20 cellular contexts compared by ENCODE assay signal in genomic region chr13:59690857-59691500, GRCh38.
DNase-seq lines count a peak whose midpoint lies in the region; ATAC-seq lines count a peak whose summit lies in the region.
"Had no signal": no experiment of that assay in that cellular context is flagged by ENCODE, and none has a peak within 500 bp of the region (broad histone marks: within the 10 kb centered on the region; RNA-seq: fewer than 3 reads in every experiment).

No MANE protein-coding gene starts in this region.

- H3K9me3 ChIP-seq in T-helper 17 cell (ENCODE audit: control insufficient read depth, low read length, poor library complexity, severe bottlenecking): no peaks in the 10 kb centered on the region
- H3K9me3 ChIP-seq: heart right ventricle, mucosa of descending colon, SJCRH30, thyroid gland had no signal

- no peaks in the 10 kb centered on the region for H3K4me1 Mint-ChIP-seq in activated naive CD4-positive, alpha-beta T cell treated with anti-CD3 and anti-CD28 coated beads for 36 hours (ENCODE audit: low read depth)
- no peaks in the 10 kb centered on the region for H3K4me1 Mint-ChIP-seq in T-helper 17 cell
- H3K4me1 Mint-ChIP-seq: activated CD4-positive, alpha-beta T cell treated with anti-CD3 and anti-CD28 coated beads, Interleukin-2, amount 10 ng/mL, durations not matched to agents 7 days and 5 days; activated naive CD4-positive, alpha-beta T cell treated with anti-CD3 and anti-CD28 coated beads, Interleukin-2, amount 50 U/mL, for 24 hours had no signal

- intact Hi-C loops in activated naive CD4-positive, alpha-beta T cell treated with anti-CD3 and anti-CD28 coated beads for 36 hours (cut with micrococcal nuclease): no loop called here

- H3K27me3 Mint-ChIP-seq in activated naive CD4-positive, alpha-beta T cell treated with anti-CD3 and anti-CD28 coated beads for 36 hours (ENCODE audit: low read depth): no peaks in the 10 kb centered on the region
- H3K27me3 Mint-ChIP-seq in T-helper 17 cell: peaks cover 4% of the 10 kb centered on the region
- H3K27me3 Mint-ChIP-seq: activated CD4-positive, alpha-beta T cell treated with anti-CD3 and anti-CD28 coated beads, Interleukin-2, amount 10 ng/mL, durations not matched to agents 7 days and 5 days; activated naive CD4-positive, alpha-beta T cell treated with anti-CD3 and anti-CD28 coated beads, Interleukin-2, amount 50 U/mL, for 24 hours had no signal

- CTCF ChIA-PET in activated naive CD4-positive, alpha-beta T cell treated with anti-CD3 and anti-CD28 coated beads for 36 hours (lab: Charles Lee): interaction anchor here (1.1 kb wide), 1 partner anchor 9 kb away, joined by 4 read pairs; no protein-coding TSS in a partner anchor

- DNase-seq in fibroblast of peridontal ligament (ENCODE audit: extremely low read depth) (peak; percentile 45), renal cortical epithelial cell (ENCODE audit: low read depth) (peak; percentile 47), T-helper 17 cell (no peak), activated gamma-delta T cell treated with Interleukin-2 at 50 U/mL for 16 hours (no peak)
- no peak for DNase-seq in activated naive CD4-positive, alpha-beta T cell treated with anti-CD3 and anti-CD28 coated beads for 36 hours
- DNase-seq in activated T-cell treated with anti-CD3 and anti-CD28 coated beads, Interleukin-2, amount 50 U/mL, for 1 hour: no peak
- DNase-seq: activated CD4-positive, alpha-beta T cell treated with anti-CD3 and anti-CD28 coated beads, Interleukin-2, amount 10 ng/mL, durations not matched to agents 7 days and 5 days; Calu3; dermis blood vessel endothelial cell; erythroblast; heart right ventricle; mucosa of descending colon; NCI-H1694; occipital lobe; SJCRH30; thyroid gland had no signal

- no peak overlapping the region for H3K4me3 Mint-ChIP-seq in activated naive CD4-positive, alpha-beta T cell treated with anti-CD3 and anti-CD28 coated beads for 36 hours
- no peak overlapping the region for H3K4me3 Mint-ChIP-seq in T-helper 17 cell
- H3K4me3 Mint-ChIP-seq: activated CD4-positive, alpha-beta T cell treated with anti-CD3 and anti-CD28 coated beads, Interleukin-2, amount 10 ng/mL, durations not matched to agents 7 days and 5 days; activated naive CD4-positive, alpha-beta T cell treated with anti-CD3 and anti-CD28 coated beads, Interleukin-2, amount 50 U/mL, for 24 hours had no signal

- ATAC-seq in GM18858 (IDR thresholded peaks at IDR 0.05; ENCODE audit: unreplicated experiment): peak; percentile 60
- ATAC-seq in HG03378 (IDR thresholded peaks at IDR 0.05; ENCODE audit: unreplicated experiment): peak; percentile 67
- no peak for ATAC-seq in T-helper 17 cell
- ATAC-seq: heart right ventricle, mucosa of descending colon had no signal

- no peak overlapping the region for H3K27ac Mint-ChIP-seq in activated naive CD4-positive, alpha-beta T cell treated with anti-CD3 and anti-CD28 coated beads for 36 hours
- H3K27ac Mint-ChIP-seq in T-helper 17 cell: no peak overlapping the region
- H3K27ac Mint-ChIP-seq: activated CD4-positive, alpha-beta T cell treated with anti-CD3 and anti-CD28 coated beads, Interleukin-2, amount 10 ng/mL, durations not matched to agents 7 days and 5 days; activated naive CD4-positive, alpha-beta T cell treated with anti-CD3 and anti-CD28 coated beads, Interleukin-2, amount 50 U/mL, for 24 hours had no signal

- H3K36me3 Mint-ChIP-seq in activated naive CD4-positive, alpha-beta T cell treated with anti-CD3 and anti-CD28 coated beads for 36 hours (ENCODE audit: low read depth): no peaks in the 10 kb centered on the region
- peaks cover 3% of the 10 kb centered on the region for H3K36me3 Mint-ChIP-seq in T-helper 17 cell (ENCODE audit: low read depth)
- H3K36me3 Mint-ChIP-seq: activated naive CD4-positive, alpha-beta T cell treated with anti-CD3 and anti-CD28 coated beads, Interleukin-2, amount 50 U/mL, for 24 hours; brain had no signal

- no peaks in the 10 kb centered on the region for H3K9me3 Mint-ChIP-seq in activated naive CD4-positive, alpha-beta T cell treated with anti-CD3 and anti-CD28 coated beads for 36 hours
- H3K9me3 Mint-ChIP-seq: activated CD4-positive, alpha-beta T cell treated with anti-CD3 and anti-CD28 coated beads, Interleukin-2, amount 10 ng/mL, durations not matched to agents 7 days and 5 days; activated naive CD4-positive, alpha-beta T cell treated with anti-CD3 and anti-CD28 coated beads, Interleukin-2, amount 50 U/mL, for 24 hours; brain had no signal

Comparison
In these comparisons a context has a peak if more than half of its experiments do, and no peak if none do; other contexts are left out.
1. DNase-seq: peak in fibroblast of peridontal ligament (single experiment) and renal cortical epithelial cell (single experiment); none in activated naive CD4-positive, alpha-beta T cell treated with anti-CD3 and anti-CD28 coated beads for 36 hours (single experiment), activated T-cell treated with anti-CD3 and anti-CD28 coated beads, Interleukin-2, amount 50 U/mL, for 1 hour (single experiment), T-helper 17 cell (0 of 3) and activated gamma-delta T cell treated with Interleukin-2 at 50 U/mL for 16 hours (single experiment).